Comparison of ENCODE assay signal across 27 cellular contexts in the genomic region with DNA sequence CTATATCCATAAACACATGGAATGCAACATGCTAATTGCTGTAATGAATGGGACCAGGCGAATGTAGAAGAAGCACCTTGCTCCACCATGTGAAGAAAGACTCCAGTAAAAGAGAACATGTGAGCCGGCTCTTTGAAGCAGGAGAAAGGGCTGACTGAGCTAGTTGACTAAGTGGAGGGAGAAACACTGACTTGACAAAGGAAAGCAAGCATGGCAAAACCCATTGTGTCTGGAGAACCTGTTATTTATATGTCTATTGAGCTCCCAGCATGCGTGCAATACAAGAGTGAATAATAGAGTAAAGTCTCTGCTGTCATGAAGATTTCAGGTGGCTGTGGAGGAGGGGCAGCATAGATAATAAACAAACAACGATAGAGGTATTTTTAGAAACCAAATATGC.
"Had no signal": no experiment of that assay in that cellular context is flagged by ENCODE, and none has a peak within 500 bp of the region (broad histone marks: within the 10 kb centered on the region; RNA-seq: fewer than 3 reads in every experiment).

No MANE protein-coding gene starts in this region.

- H3K9me3 ChIP-seq: breast epithelium, mucosa of descending colon, pancreas, prostate gland, sigmoid colon had no signal

- H3K4me3 Mint-ChIP-seq: activated CD4-positive, alpha-beta memory T cell treated with anti-CD3 and anti-CD28 coated beads for 36 hours; activated CD4-positive, alpha-beta T cell treated with anti-CD3 and anti-CD28 coated beads, Interleukin-2, amount 10 ng/mL, durations not matched to agents 24 days and 14 days; activated naive CD4-positive, alpha-beta T cell treated with anti-CD3 and anti-CD28 coated beads, Interleukin-2, amount 50 U/mL, for 24 hours; activated naive CD8-positive, alpha-beta T cell treated with anti-CD3 and anti-CD28 coated beads, Interleukin-2, amount 50 U/mL, for 24 hours; activated T-cell treated with anti-CD3 and anti-CD28 coated beads, Interleukin-2, amount 50 U/mL, for 4 hours; activated T-helper 17 cell treated with anti-CD3 and anti-CD28 coated beads, Interleukin-2, amount 50 U/mL, for 72 hours; endodermal cell; nephron; T-helper 17 cell had no signal

- H3K27ac Mint-ChIP-seq: activated CD4-positive, alpha-beta memory T cell treated with anti-CD3 and anti-CD28 coated beads for 36 hours; activated CD4-positive, alpha-beta T cell treated with anti-CD3 and anti-CD28 coated beads, Interleukin-2, amount 10 ng/mL, durations not matched to agents 24 days and 14 days; activated naive CD4-positive, alpha-beta T cell treated with anti-CD3 and anti-CD28 coated beads, Interleukin-2, amount 50 U/mL, for 24 hours; activated naive CD8-positive, alpha-beta T cell treated with anti-CD3 and anti-CD28 coated beads, Interleukin-2, amount 50 U/mL, for 24 hours; activated T-helper 17 cell treated with anti-CD3 and anti-CD28 coated beads, Interleukin-2, amount 50 U/mL, for 72 hours; endodermal cell; nephron; T-helper 17 cell had no signal

- H3K4me1 ChIP-seq: breast epithelium, pancreas, prostate gland, sigmoid colon, tibial nerve had no signal

- ATAC-seq: activated naive CD8-positive, alpha-beta T cell treated with anti-CD3 and anti-CD28 coated beads, Interleukin-2, amount 50 U/mL, for 24 hours; activated T-cell treated with anti-CD3 and anti-CD28 coated beads, Interleukin-2, amount 50 U/mL, for 4 hours; activated T-helper 17 cell treated with anti-CD3 and anti-CD28 coated beads, Interleukin-2, amount 50 U/mL, for 72 hours; esophagus mucosa; left cardiac atrium; left ventricle myocardium superior; pancreas; T-helper 17 cell had no signal

- DNase-seq: activated CD4-positive, alpha-beta memory T cell treated with anti-CD3 and anti-CD28 coated beads for 36 hours; activated CD4-positive, alpha-beta T cell treated with anti-CD3 and anti-CD28 coated beads, Interleukin-2, amount 10 ng/mL, durations not matched to agents 24 days and 14 days; activated CD4-positive, CD25-positive, alpha-beta regulatory T cell treated with anti-CD3 and anti-CD28 coated beads, Interleukin-2, amount 50 U/mL, for 72 hours; activated naive CD8-positive, alpha-beta T cell treated with anti-CD3 and anti-CD28 coated beads, Interleukin-2, amount 50 U/mL, for 24 hours; activated T-cell treated with anti-CD3 and anti-CD28 coated beads, Interleukin-2, amount 50 U/mL, for 4 hours; central memory CD4-positive, alpha-beta T cell; endodermal cell; foreskin fibroblast; head of caudate nucleus; hypothalamus; left cardiac atrium; left ventricle myocardium superior; mucosa of descending colon; pancreas; retina; sigmoid colon; stimulated activated naive CD4-positive, alpha-beta T cell treated with Interleukin-2 at 50 U/mL for 16 hours; T-helper 17 cell; T1000; WERI-Rb-1 had no signal

- H3K4me1 Mint-ChIP-seq: activated CD4-positive, alpha-beta T cell treated with anti-CD3 and anti-CD28 coated beads, Interleukin-2, amount 10 ng/mL, durations not matched to agents 24 days and 14 days; activated naive CD4-positive, alpha-beta T cell treated with anti-CD3 and anti-CD28 coated beads, Interleukin-2, amount 50 U/mL, for 24 hours; activated naive CD8-positive, alpha-beta T cell treated with anti-CD3 and anti-CD28 coated beads, Interleukin-2, amount 50 U/mL, for 24 hours; activated T-helper 17 cell treated with anti-CD3 and anti-CD28 coated beads, Interleukin-2, amount 50 U/mL, for 72 hours; nephron; T-helper 17 cell had no signal

- H3K27me3 Mint-ChIP-seq: activated CD4-positive, alpha-beta memory T cell treated with anti-CD3 and anti-CD28 coated beads for 36 hours; activated CD4-positive, alpha-beta T cell treated with anti-CD3 and anti-CD28 coated beads, Interleukin-2, amount 10 ng/mL, durations not matched to agents 24 days and 14 days; activated naive CD4-positive, alpha-beta T cell treated with anti-CD3 and anti-CD28 coated beads, Interleukin-2, amount 50 U/mL, for 24 hours; activated naive CD8-positive, alpha-beta T cell treated with anti-CD3 and anti-CD28 coated beads, Interleukin-2, amount 50 U/mL, for 24 hours; activated T-helper 17 cell treated with anti-CD3 and anti-CD28 coated beads, Interleukin-2, amount 50 U/mL, for 72 hours; T-helper 17 cell had no signal

- H3K27me3 ChIP-seq: breast epithelium, pancreas, sigmoid colon, tibial nerve had no signal

- H3K36me3 Mint-ChIP-seq: activated CD4-positive, alpha-beta memory T cell treated with anti-CD3 and anti-CD28 coated beads for 36 hours; activated naive CD4-positive, alpha-beta T cell treated with anti-CD3 and anti-CD28 coated beads, Interleukin-2, amount 50 U/mL, for 24 hours had no signal

- H3K27ac ChIP-seq: breast epithelium, pancreas, prostate gland, sigmoid colon, tibial nerve, WERI-Rb-1 had no signal

- H3K9me3 Mint-ChIP-seq: activated CD4-positive, alpha-beta memory T cell treated with anti-CD3 and anti-CD28 coated beads for 36 hours; activated CD4-positive, alpha-beta T cell treated with anti-CD3 and anti-CD28 coated beads, Interleukin-2, amount 10 ng/mL, durations not matched to agents 24 days and 14 days; activated naive CD4-positive, alpha-beta T cell treated with anti-CD3 and anti-CD28 coated beads, Interleukin-2, amount 50 U/mL, for 24 hours; activated naive CD8-positive, alpha-beta T cell treated with anti-CD3 and anti-CD28 coated beads, Interleukin-2, amount 50 U/mL, for 24 hours; activated T-helper 17 cell treated with anti-CD3 and anti-CD28 coated beads, Interleukin-2, amount 50 U/mL, for 72 hours; endodermal cell; nephron had no signal
